In genomic region chr16:6644916-6645315, GRCh38 we compare ENCODE assay signal across 26 cellular contexts.
A peak's percentile ranks its signal among the peaks of the same experiment; 100 is the strongest.
DNase-seq lines count a peak whose midpoint lies in the region; ATAC-seq, FAIRE-seq and TF ChIP-seq lines count a peak whose summit lies in the region.
"Had no signal": no experiment of that assay in that cellular context is flagged by ENCODE, and none has a peak within 500 bp of the region (broad histone marks: within the 10 kb centered on the region; RNA-seq: fewer than 3 reads in every experiment).

No MANE protein-coding gene starts in this region.

- H3K36me3 ChIP-seq in K562 (ENCODE audit: control insufficient read depth, insufficient read depth, low read length), result no peaks in the 10 kb centered on the region
- H3K36me3 ChIP-seq in neural progenitor cell, result no peaks in the 10 kb centered on the region
- H3K36me3 ChIP-seq in gastrocnemius medialis, result no peaks in the 10 kb centered on the region
- H3K36me3 ChIP-seq: BE2C; BLaER1 treated with 17β-estradiol and CSF1 and Interleukin-3, amounts not matched to agents 10 nM and 100 nM; HAP-1 had no signal

- CTCF ChIA-PET in K562 (lab: Yijun Ruan, JAX; ENCODE audit: low intra/inter-chr PET ratio), result no interaction called here

- BruUV-seq in K562 (replicated peaks; lab: Mats Ljungman, UMichigan), result no TSS peak

- TF ChIP-seq POLR2A in K562 (conservative IDR thresholded peaks at IDR 0.05) (no peak), gastrocnemius medialis (IDR thresholded peaks at IDR 0.05) (no peak)

- H3K4me1 Mint-ChIP-seq in neural progenitor cell, result peaks cover 22% of the 10 kb centered on the region
- H3K4me1 Mint-ChIP-seq in activated naive CD8-positive, alpha-beta T cell treated with anti-CD3 and anti-CD28 coated beads for 36 hours, result peaks cover 3% of the 10 kb centered on the region
- H3K4me1 Mint-ChIP-seq: CD14-positive monocyte had no signal

- H3F3A ChIP-seq in neural progenitor cell (ENCODE audit: low read depth), result peaks cover 26% of the 10 kb centered on the region

- no peaks in the 10 kb centered on the region for H3K9me3 Mint-ChIP-seq in neural progenitor cell
- no peaks in the 10 kb centered on the region for H3K9me3 Mint-ChIP-seq in activated naive CD8-positive, alpha-beta T cell treated with anti-CD3 and anti-CD28 coated beads for 36 hours
- H3K9me3 Mint-ChIP-seq: CD4-positive, alpha-beta T cell; CD8-positive, alpha-beta memory T cell; HFFc6 had no signal

- no peak for ATAC-seq in K562
- ATAC-seq in gastrocnemius medialis, result no peak

- H3K27me3 Mint-ChIP-seq in neural progenitor cell (ENCODE audit: insufficient read depth, low read depth), result no peaks in the 10 kb centered on the region
- H3K27me3 Mint-ChIP-seq in activated naive CD8-positive, alpha-beta T cell treated with anti-CD3 and anti-CD28 coated beads for 36 hours, result peaks cover 16% of the 10 kb centered on the region
- H3K27me3 Mint-ChIP-seq: CD8-positive, alpha-beta memory T cell had no signal

- no peak overlapping the region for H3K27ac Mint-ChIP-seq in neural progenitor cell
- no peak overlapping the region for H3K27ac Mint-ChIP-seq in activated naive CD8-positive, alpha-beta T cell treated with anti-CD3 and anti-CD28 coated beads for 36 hours
- H3K27ac Mint-ChIP-seq: CD14-positive monocyte; CD4-positive, alpha-beta T cell; CD8-positive, alpha-beta memory T cell; HFFc6 had no signal

- no peaks in the 10 kb centered on the region for H3K79me2 ChIP-seq in K562 (ENCODE audit: control insufficient read depth, insufficient read depth, low read length)
- no peaks in the 10 kb centered on the region for H3K79me2 ChIP-seq in neural progenitor cell (ENCODE audit: low read depth)

- no peaks in the 10 kb centered on the region for H3K36me3 Mint-ChIP-seq in neural progenitor cell
- H3K36me3 Mint-ChIP-seq in activated naive CD8-positive, alpha-beta T cell treated with anti-CD3 and anti-CD28 coated beads for 36 hours, result no peaks in the 10 kb centered on the region
- H3K36me3 Mint-ChIP-seq: CD14-positive monocyte; CD8-positive, alpha-beta memory T cell had no signal

- WGBS in K562 (ENCODE audit: insufficient coverage, low coverage, missing lambda C conversion rate), result 0% methylated on average over 4 of the region's 4 CpGs

- no peak for TF ChIP-seq RAD21 in K562 (CRISPR knock-in tag; conservative IDR thresholded peaks at IDR 0.05 in 1 of 2, IDR thresholded peaks at IDR 0.05 in 1 of 2)

- H3K4me3 ChIP-seq in K562 (no peak overlapping the region), neural progenitor cell (no peak overlapping the region), gastrocnemius medialis (no peak overlapping the region)
- H3K4me3 ChIP-seq: BLaER1 treated with 17β-estradiol and CSF1 and Interleukin-3, amounts not matched to agents 10 nM and 100 nM; HAP-1 had no signal

- H2AFZ ChIP-seq in K562 (ENCODE audit: low read depth, low read length) (no peak overlapping the region), neural progenitor cell (replicated peaks) (no peak overlapping the region)

- no peak for TF ChIP-seq CTCF in K562 (IDR thresholded peaks at IDR 0.05 in 2 of 3, conservative IDR thresholded peaks at IDR 0.05 in 1 of 3; ENCODE audit: insufficient read depth in 2 of 3, low read depth in 1 of 3, low read length in 3 of 3)
- no peak for TF ChIP-seq CTCF in neural progenitor cell (IDR thresholded peaks at IDR 0.05)
- TF ChIP-seq CTCF in gastrocnemius medialis (IDR thresholded peaks at IDR 0.05 in 4 of 5, conservative IDR thresholded peaks at IDR 0.05 in 1 of 5), result no peak

- H3K4me3 Mint-ChIP-seq in neural progenitor cell, result no peak overlapping the region
- H3K4me3 Mint-ChIP-seq in activated naive CD8-positive, alpha-beta T cell treated with anti-CD3 and anti-CD28 coated beads for 36 hours, result no peak overlapping the region
- H3K4me3 Mint-ChIP-seq: CD14-positive monocyte; CD4-positive, alpha-beta T cell; CD8-positive, alpha-beta memory T cell; HFFc6 had no signal

- POLR2A ChIA-PET in K562 (lab: Yijun Ruan, JAX), result interaction anchor here (0.6 to 0.7 kb wide), 2 partner anchors 23 to 1062 kb away, joined by 3 to 4 read pairs; no protein-coding TSS in a partner anchor

- DNase-seq in NCI-H2227 (lab: John Stamatoyannopoulos, UW; ENCODE audit: unreplicated experiment), result peak; percentile 24
- no peak for DNase-seq in NCI-H2227 treated with DMSO at 0.1 percent for 48 hours (lab: John Stamatoyannopoulos, UW)
- no peak for DNase-seq in K562 (ENCODE audit: extremely low read depth in 1 of 4, low spot score in 3 of 4)
- DNase-seq in neural progenitor cell (ENCODE audit: low spot score), result no peak
- DNase-seq in AG08395 (ENCODE audit: low spot score), result no peak
- no peak for DNase-seq in gastrocnemius medialis
- no peak for DNase-seq in activated naive CD8-positive, alpha-beta T cell treated with anti-CD3 and anti-CD28 coated beads for 36 hours
- DNase-seq: AML-193; BE2C; CD4-positive, alpha-beta T cell; CD8-positive, alpha-beta memory T cell; DMS 273 treated with DMSO at 0.1 percent for 48 hours; DMS79; EL; GF-D8; GOT3; HFFc6 had no signal

- H4K20me1 ChIP-seq in K562 (replicated peaks; ENCODE audit: control insufficient read depth, insufficient read depth, low read length) (0 out of 2 replicates have a peak, but pooled peaks cover 3% of the 10 kb centered on the region), neural progenitor cell (ENCODE audit: low read depth) (no peaks in the 10 kb centered on the region)
- H4K20me1 ChIP-seq: BLaER1 treated with 17β-estradiol and CSF1 and Interleukin-3, amounts not matched to agents 10 nM and 100 nM had no signal

- in situ Hi-C loops in K562 (cut with MboI) (loop anchor here (10.0 kb wide), 1 partner anchor 1150 kb away; no protein-coding TSS in a partner anchor), gastrocnemius medialis (cut with MboI; ENCODE audit: low sequenced_read_pairs in 4 of 4) (loop anchor here in 2 of 4 donors (25.0 kb wide), 1 partner anchor 1408 kb away; no protein-coding TSS in a partner anchor)

- TF ChIP-seq EP300 in K562 (IDR thresholded peaks at IDR 0.05; ENCODE audit: low read length), result no peak

- no peaks in the 10 kb centered on the region for H3K9me3 ChIP-seq in K562 (replicated peaks; ENCODE audit: control insufficient read depth, insufficient read depth, low read depth, low read length)
- H3K9me3 ChIP-seq in neural progenitor cell (ENCODE audit: low read depth), result no peaks in the 10 kb centered on the region
- no peaks in the 10 kb centered on the region for H3K9me3 ChIP-seq in gastrocnemius medialis
- H3K9me3 ChIP-seq: BE2C; BLaER1 treated with 17β-estradiol and CSF1 and Interleukin-3, amounts not matched to agents 10 nM and 100 nM; HAP-1 had no signal

- no peaks in the 10 kb centered on the region for H3K9me1 ChIP-seq in K562 (ENCODE audit: control insufficient read depth, insufficient read depth, low read length)

- H3K27ac ChIP-seq in K562 (ENCODE audit: extremely low read depth, low read depth, low read length) (no peak overlapping the region), neural progenitor cell (no peak overlapping the region), gastrocnemius medialis (no peak overlapping the region)
- H3K27ac ChIP-seq: 22Rv1; BLaER1 treated with 17β-estradiol and CSF1 and Interleukin-3, amounts not matched to agents 10 nM and 100 nM had no signal

- H3K4me1 ChIP-seq in K562 (replicated peaks in 1 of 2; ENCODE audit: control insufficient read depth in 2 of 2, insufficient read depth in 2 of 2, low read length in 2 of 2) (no peaks in the 10 kb centered on the region), neural progenitor cell (peaks cover 28% of the 10 kb centered on the region), gastrocnemius medialis (no peaks in the 10 kb centered on the region)
- H3K4me1 ChIP-seq: BE2C; BLaER1 treated with 17β-estradiol and CSF1 and Interleukin-3, amounts not matched to agents 10 nM and 100 nM; HAP-1 had no signal

- intact Hi-C loops in K562 (cut with micrococcal nuclease) (loop anchor here (5.0 to 10.0 kb wide), 3 partner anchors 630 to 1143 kb away; no protein-coding TSS in a partner anchor), gastrocnemius medialis (cut with DNase I; ENCODE audit: low total_unique reads) (no loop called here)

- no peak for FAIRE-seq in K562 (lab: Jason Lieb, UNC)
- FAIRE-seq: A204.1, D721Med, GM12891, GM18507, H54 had no signal

- H3K4me2 ChIP-seq in K562 (ENCODE audit: insufficient read depth, low read length), result no peak overlapping the region
- H3K4me2 ChIP-seq in neural progenitor cell, result peak overlapping the region; percentile 31
- H3K4me2 ChIP-seq: BLaER1 treated with 17β-estradiol and CSF1 and Interleukin-3, amounts not matched to agents 10 nM and 100 nM had no signal

- H3K27me3 ChIP-seq in K562 (ENCODE audit: control insufficient read depth in 2 of 2, insufficient read depth in 2 of 2, low read length in 2 of 2), result peaks cover 11 to 14% of the 10 kb centered on the region in 2 experiments; a peak in 4 of 5 replicates
- no peaks in the 10 kb centered on the region for H3K27me3 ChIP-seq in neural progenitor cell
- H3K27me3 ChIP-seq in gastrocnemius medialis, result no peaks in the 10 kb centered on the region

- H3K9ac ChIP-seq in K562 (ENCODE audit: insufficient read depth in 1 of 2, low read depth in 2 of 2, low read length in 2 of 2), result no peak overlapping the region
- H3K9ac ChIP-seq in neural progenitor cell, result no peak overlapping the region
- H3K9ac ChIP-seq: BLaER1 treated with 17β-estradiol and CSF1 and Interleukin-3, amounts not matched to agents 10 nM and 100 nM had no signal

TF ChIP-seq in K562, 482 proteins besides CTCF, POLR2A, EP300 and RAD21 (continues in another document):
- TF ChIP-seq ZBTB43 (CRISPR knock-in tag; IDR thresholded peaks at IDR 0.05), result no peak
- no peak for TF ChIP-seq ZNF197 (CRISPR knock-in tag; IDR thresholded peaks at IDR 0.05; ENCODE audit: low read depth)
- TF ChIP-seq TAL1 (IDR thresholded peaks at IDR 0.05), result no peak
